In the genomic region with DNA sequence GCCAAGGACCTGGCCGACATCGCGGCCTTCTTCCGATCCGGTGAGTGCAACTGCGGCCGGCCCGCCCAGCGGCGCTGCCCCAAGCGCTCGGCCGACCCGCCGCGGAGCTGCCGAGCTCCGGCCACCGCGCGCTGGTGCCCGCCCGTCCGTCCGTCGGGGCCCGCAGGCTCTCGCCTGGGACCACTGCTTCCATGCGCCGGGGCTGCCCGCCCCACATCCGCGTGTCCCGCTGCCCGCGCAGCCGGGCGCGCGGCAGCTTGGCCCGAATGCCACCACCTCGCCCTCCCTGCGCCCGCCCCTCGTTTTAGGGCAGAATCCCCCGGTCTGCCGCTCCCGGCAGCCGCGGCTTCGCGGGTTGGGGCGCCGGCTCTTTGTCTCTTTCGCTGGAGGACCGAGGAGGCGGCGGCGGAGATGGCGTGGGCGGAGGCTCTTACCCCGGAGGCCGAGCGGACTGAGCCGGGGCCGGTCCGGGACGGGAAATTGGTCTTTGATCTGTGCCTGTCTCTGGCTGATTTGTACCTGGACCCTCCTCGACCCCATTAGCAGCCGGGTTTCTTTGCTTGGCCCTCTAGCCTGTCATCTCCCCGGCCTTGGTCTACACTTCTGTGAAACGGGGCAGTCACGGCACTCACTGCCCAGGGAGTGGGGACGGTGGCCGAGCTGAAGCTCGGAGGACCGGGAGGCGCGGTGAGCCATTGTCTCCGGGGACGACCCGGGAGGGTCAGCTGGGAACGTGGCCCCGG, we compare ENCODE assay signal across 8 cellular contexts. TPM values are rescaled to one million over a fixed set of nuclear protein-coding genes. Genes with fewer than 3 reads are reported as not detected.
DNase-seq lines count a peak whose midpoint lies in the region; ATAC-seq and TF ChIP-seq lines count a peak whose summit lies in the region.

No MANE protein-coding gene starts in this region.

- H3K4me3 ChIP-seq in HFF-Myc (replicated peaks; ENCODE audit: low read depth, low read length) (peak overlapping the region; percentile 95), heart left ventricle (peak overlapping the region; percentile 82 to 97 (median 90)), prostate gland (peak overlapping the region; percentile 65 to 73)

- no peaks in the 10 kb centered on the region for H3K27me3 ChIP-seq in heart left ventricle
- no peaks in the 10 kb centered on the region for H3K27me3 ChIP-seq in prostate gland (replicated peaks; ENCODE audit: insufficient read depth)

- no peaks in the 10 kb centered on the region for H3K36me3 ChIP-seq in heart left ventricle
- no peaks in the 10 kb centered on the region for H3K36me3 ChIP-seq in prostate gland

- intact Hi-C loops in heart left ventricle (cut with DNase I) = loop anchor here in 8 of 10 donors (2.0 to 10.0 kb wide), 8 partner anchors 35 to 125 kb away; no protein-coding TSS in a partner anchor
- intact Hi-C loops in prostate gland (cut with DNase I) = loop anchor here (2.0 kb wide), 2 partner anchors 41 to 121 kb away; no protein-coding TSS in a partner anchor

- no peaks in the 10 kb centered on the region for H3K9me3 ChIP-seq in heart left ventricle
- no peaks in the 10 kb centered on the region for H3K9me3 ChIP-seq in prostate gland

- no peak for TF ChIP-seq POLR2A in heart left ventricle (IDR thresholded peaks at IDR 0.05)
- TF ChIP-seq POLR2A in prostate gland (IDR thresholded peaks at IDR 0.05) = no peak

- TF ChIP-seq CTCF in HFF-Myc (IDR thresholded peaks at IDR 0.05; ENCODE audit: low read depth, low read length, missing control alignments) = no peak
- TF ChIP-seq CTCF in heart left ventricle (IDR thresholded peaks at IDR 0.05) = no peak
- TF ChIP-seq CTCF in prostate gland (IDR thresholded peaks at IDR 0.05) = no peak

- H3K4me1 ChIP-seq in heart left ventricle = peaks cover 11 to 54% (median 42%) of the 10 kb centered on the region in 12 donors
- peaks cover 5% of the 10 kb centered on the region for H3K4me1 ChIP-seq in prostate gland (replicated peaks)

- peak overlapping the region; percentile 82 to 97 (median 94) for H3K27ac ChIP-seq in heart left ventricle
- peak overlapping the region; percentile 93 to 95 for H3K27ac ChIP-seq in prostate gland

- ATAC-seq in GM18502 (IDR thresholded peaks at IDR 0.05; ENCODE audit: poor library complexity, unreplicated experiment) = peak; percentile 17
- ATAC-seq in heart left ventricle = peak in 2 of 4 donors; percentile 2 to 3

- 0 to 2% (median 0%) methylated on average over 35 to 84 of the region's 84 CpGs for WGBS in heart left ventricle, 4 donors
- 0% methylated on average over 72 of the region's 84 CpGs for WGBS in prostate gland

- DNase-seq in HFF-Myc (ENCODE audit: extremely low read depth, low read depth) = no peak
- DNase-seq in NCI-H2081 treated with DMSO at 0.1 percent for 48 hours (lab: John Stamatoyannopoulos, UW) = peak; percentile 15
- peak; percentile 20 for DNase-seq in activated naive CD4-positive, alpha-beta T cell treated with Interleukin-2 at 50 U/mL for 16 hours
- peak; percentile 45 to 82 (median 59) for DNase-seq in heart left ventricle
- DNase-seq in prostate gland (ENCODE audit: low spot score) = no peak
- DNase-seq in effector CD4-positive, alpha-beta T cell = no peak
- DNase-seq in AML-193 (lab: John Stamatoyannopoulos, UW) = no peak

RNA-seq across cellular contexts. Expression of gene TRIO, which starts 0.9 kb away (rescaled TPM):
- total RNA-seq in heart left ventricle (10 to 100 TPM; 45.4 to 99.1 (median 63.2) TPM), prostate gland (100 to 1,000 TPM in 1 of 2 donors, 10 to 100 TPM in 1; 90.3 to 197 TPM)
- 10 to 100 TPM; 35.2 to 50.9 TPM for polyA plus RNA-seq in heart left ventricle

Comparison
In these comparisons a context has a peak if more than half of its experiments do, and no peak if none do; other contexts are left out.
1. DNase-seq: peak in NCI-H2081 treated with DMSO at 0.1 percent for 48 hours (single experiment), activated naive CD4-positive, alpha-beta T cell treated with Interleukin-2 at 50 U/mL for 16 hours (single experiment) and heart left ventricle (5 of 5); none in HFF-Myc (single experiment), prostate gland (single experiment), effector CD4-positive, alpha-beta T cell (single experiment) and AML-193 (0 of 2).
2. Peak in every context shown above with its lines, with median percentiles within 50 percentile points of each other: H3K4me3 ChIP-seq.